Comparison of ENCODE assay signal across 1 cellular context in the genomic region with DNA sequence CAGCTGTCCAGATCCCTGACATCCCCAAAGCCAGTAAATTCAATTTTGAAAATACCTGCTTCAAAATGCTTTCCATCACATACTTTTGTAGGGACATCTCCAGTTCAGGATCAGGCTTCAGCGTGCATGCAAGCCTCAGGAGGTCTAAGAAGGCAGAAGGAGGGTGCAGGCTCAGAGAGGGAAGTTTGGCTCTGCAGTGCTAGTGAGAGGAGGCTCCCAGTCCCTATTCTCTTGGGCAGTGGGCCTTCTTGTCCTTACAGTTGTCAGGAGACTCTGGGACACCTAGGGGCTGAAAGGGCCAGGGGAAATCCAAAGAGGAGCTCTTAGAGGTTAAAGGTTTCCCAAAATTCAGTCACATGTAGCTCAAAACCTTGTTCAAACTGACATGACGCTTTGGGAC.
TF ChIP-seq lines count a peak whose summit lies in the region.

No MANE protein-coding gene starts in this region.

TF ChIP-seq in GM23338, 12 proteins besides CTCF, POLR2A, EP300 and RAD21:
- TF ChIP-seq ZNF114 (CRISPR knock-in tag; IDR thresholded peaks at IDR 0.05), result no peak
- no peak for TF ChIP-seq JUNB (IDR thresholded peaks at IDR 0.05; ENCODE audit: unreplicated experiment)
- TF ChIP-seq, protein P1, sequence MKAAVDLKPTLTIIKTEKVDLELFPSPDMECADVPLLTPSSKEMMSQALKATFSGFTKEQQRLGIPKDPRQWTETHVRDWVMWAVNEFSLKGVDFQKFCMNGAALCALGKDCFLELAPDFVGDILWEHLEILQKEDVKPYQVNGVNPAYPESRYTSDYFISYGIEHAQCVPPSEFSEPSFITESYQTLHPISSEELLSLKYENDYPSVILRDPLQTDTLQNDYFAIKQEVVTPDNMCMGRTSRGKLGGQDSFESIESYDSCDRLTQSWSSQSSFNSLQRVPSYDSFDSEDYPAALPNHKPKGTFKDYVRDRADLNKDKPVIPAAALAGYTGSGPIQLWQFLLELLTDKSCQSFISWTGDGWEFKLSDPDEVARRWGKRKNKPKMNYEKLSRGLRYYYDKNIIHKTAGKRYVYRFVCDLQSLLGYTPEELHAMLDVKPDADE (IDR thresholded peaks at IDR 0.05), result no peak
